Comparison of ENCODE assay signal across 31 cellular contexts in the genomic region with DNA sequence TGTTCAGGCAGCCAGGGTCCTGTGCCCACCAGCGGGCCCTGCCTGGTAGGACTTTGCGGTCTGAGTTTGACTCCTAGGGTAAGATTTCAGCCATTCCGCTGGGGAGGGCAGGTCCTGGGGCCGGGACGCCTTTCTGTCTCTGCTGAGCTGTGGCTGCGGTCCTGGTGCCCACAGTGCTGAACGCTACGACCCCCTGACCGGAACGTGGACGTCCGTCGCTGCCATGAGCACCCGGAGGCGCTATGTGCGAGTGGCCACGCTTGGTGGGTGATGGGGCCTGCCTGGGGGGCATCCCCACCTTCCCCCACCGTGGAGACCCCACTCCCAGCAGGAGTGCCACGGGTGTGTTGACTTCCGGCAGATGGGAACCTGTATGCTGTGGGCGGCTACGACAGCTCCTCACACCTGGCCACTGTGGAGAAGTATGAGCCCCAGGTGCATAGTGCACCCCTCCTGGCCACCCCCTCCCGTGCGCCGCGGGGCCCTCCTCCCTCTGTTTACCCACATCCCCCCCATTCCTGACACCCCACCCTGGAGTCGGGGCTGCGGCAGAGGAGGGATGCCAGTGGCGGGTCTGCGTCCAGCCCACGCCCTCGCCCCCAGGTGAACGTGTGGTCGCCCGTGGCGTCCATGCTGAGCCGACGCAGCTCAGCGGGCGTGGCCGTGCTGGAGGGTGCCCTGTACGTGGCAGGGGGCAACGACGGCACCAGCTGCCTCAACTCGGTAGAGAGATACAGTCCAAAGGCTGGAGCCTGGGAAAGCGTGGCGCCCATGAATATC. TPM values are rescaled to one million over a fixed set of nuclear protein-coding genes. Genes with fewer than 3 reads are reported as not detected.
"Had no signal": no experiment of that assay in that cellular context is flagged by ENCODE, and none has a peak within 500 bp of the region (broad histone marks: within the 10 kb centered on the region; RNA-seq: fewer than 3 reads in every experiment).

No MANE protein-coding gene starts in this region.

- H3K4me3 Mint-ChIP-seq: activated CD4-positive, alpha-beta T cell treated with anti-CD3 and anti-CD28 coated beads, Interleukin-2, amount 10 ng/mL, durations not matched to agents 7 days and 5 days; activated CD8-positive, alpha-beta T cell treated with anti-CD3 and anti-CD28 coated beads for 36 hours; activated naive CD8-positive, alpha-beta T cell treated with anti-CD3 and anti-CD28 coated beads, Interleukin-2, amount 50 U/mL, for 24 hours; T-helper 2 cell treated with Interferon-gamma antibody and Interleukin-4, amounts not matched to agents 5 μg/mL and 100 μg/mL, for 36 hours; WTC11 had no signal

- H3K4me3 ChIP-seq: ascending aorta, body of pancreas, SJSA1 had no signal

- H3K27me3 ChIP-seq: ascending aorta, body of pancreas had no signal

- H3K4me2 ChIP-seq: KMS-11 had no signal

- H3K27ac ChIP-seq: ascending aorta, body of pancreas, KMS-11, SJSA1 had no signal

- H3K9me3 ChIP-seq: ascending aorta, body of pancreas, SJSA1 had no signal

- H3K9ac ChIP-seq: KMS-11 had no signal

- DNase-seq: activated CD4-positive, alpha-beta T cell treated with anti-CD3 and anti-CD28 coated beads, Interleukin-2, amount 10 ng/mL, durations not matched to agents 7 days and 5 days; activated CD4-positive, CD25-positive, alpha-beta regulatory T cell treated with anti-CD3 and anti-CD28 coated beads, Interleukin-2, amount 50 U/mL, for 72 hours; activated CD8-positive, alpha-beta memory T cell treated with anti-CD3 and anti-CD28 coated beads, Interleukin-2, amount 50 U/mL, for 4 hours; activated CD8-positive, alpha-beta T cell treated with anti-CD3 and anti-CD28 coated beads for 36 hours; activated naive CD4-positive, alpha-beta T cell treated with anti-CD3 and anti-CD28 coated beads, Interleukin-2, amount 50 U/mL, for 16 hours; activated naive CD8-positive, alpha-beta T cell treated with anti-CD3 and anti-CD28 coated beads, Interleukin-2, amount 50 U/mL, for 24 hours; activated T-cell treated with anti-CD3 and anti-CD28 coated beads, Interleukin-2, amount 50 U/mL, for 72 hours; amniotic stem cell; body of pancreas; central memory CD4-positive, alpha-beta T cell; NCI-H1092; NCI-H1417 treated with DMSO at 0.1 percent for 48 hours; NCI-H1694; NCI-H2029; NCI-H2107; NCI-H345; NCI-H510A; NCI-H526 treated with DMSO at 0.1 percent for 48 hours; NCI-H82; Right ventricle myocardium superior; SW 1271 had no signal

- FAIRE-seq: bronchial epithelial cell had no signal

- H3K27me3 Mint-ChIP-seq: activated CD8-positive, alpha-beta T cell treated with anti-CD3 and anti-CD28 coated beads for 36 hours had no signal

- H3K27ac Mint-ChIP-seq: activated CD4-positive, alpha-beta T cell treated with anti-CD3 and anti-CD28 coated beads, Interleukin-2, amount 10 ng/mL, durations not matched to agents 7 days and 5 days; activated CD8-positive, alpha-beta T cell treated with anti-CD3 and anti-CD28 coated beads for 36 hours; activated naive CD8-positive, alpha-beta T cell treated with anti-CD3 and anti-CD28 coated beads, Interleukin-2, amount 50 U/mL, for 24 hours; activated T-cell treated with anti-CD3 and anti-CD28 coated beads, Interleukin-2, amount 50 U/mL, for 72 hours; T-helper 2 cell treated with Interferon-gamma antibody and Interleukin-4, amounts not matched to agents 5 μg/mL and 100 μg/mL, for 36 hours; WTC11 had no signal

- H3K9me3 Mint-ChIP-seq: activated CD4-positive, alpha-beta T cell treated with anti-CD3 and anti-CD28 coated beads, Interleukin-2, amount 10 ng/mL, durations not matched to agents 7 days and 5 days; activated CD8-positive, alpha-beta T cell treated with anti-CD3 and anti-CD28 coated beads for 36 hours; activated naive CD8-positive, alpha-beta T cell treated with anti-CD3 and anti-CD28 coated beads, Interleukin-2, amount 50 U/mL, for 24 hours; activated T-cell treated with anti-CD3 and anti-CD28 coated beads, Interleukin-2, amount 50 U/mL, for 72 hours; T-helper 2 cell treated with Interferon-gamma antibody and Interleukin-4, amounts not matched to agents 5 μg/mL and 100 μg/mL, for 36 hours; WTC11 had no signal

- ATAC-seq: activated CD8-positive, alpha-beta T cell treated with anti-CD3 and anti-CD28 coated beads for 36 hours; activated naive CD8-positive, alpha-beta T cell treated with anti-CD3 and anti-CD28 coated beads, Interleukin-2, amount 50 U/mL, for 24 hours; activated T-cell treated with anti-CD3 and anti-CD28 coated beads, Interleukin-2, amount 50 U/mL, for 72 hours; body of pancreas; SK-N-SH treated with all-trans-retinoic acid at 6 μM for 48 hours; WTC11 had no signal

RNA-seq across cellular contexts. Expression of a gene that starts 2.3 kb away (rescaled TPM):
- total RNA-seq: ascending aorta, body of pancreas, OCI-LY7, Right ventricle myocardium superior had no signal

RNA-seq across cellular contexts. Expression of a gene that starts 18.0 kb away (rescaled TPM):
- total RNA-seq: activated CD4-positive, alpha-beta T cell treated with anti-CD3 and anti-CD28 coated beads, Interleukin-2, amount 10 ng/mL, durations not matched to agents 7 days and 5 days; activated CD8-positive, alpha-beta T cell treated with anti-CD3 and anti-CD28 coated beads for 36 hours; activated T-cell treated with anti-CD3 and anti-CD28 coated beads, Interleukin-2, amount 50 U/mL, for 72 hours; ascending aorta; body of pancreas; bronchial epithelial cell; MCF 10A; OCI-LY7; T-helper 1 cell treated with Interleukin-12 subunit alpha and Interleukin-12 subunit beta and Interleukin-4 antibody, amounts not matched to agents 30 ng/mL and 1 ng/mL, for 36 hours; WTC11 had no signal

RNA-seq across cellular contexts. Expression of a gene that starts 36.0 kb away (rescaled TPM):
- total RNA-seq: OCI-LY7 had no signal
